Comparison of ENCODE assay signal across 31 cellular contexts in genomic region chr7:1514993-1515392, GRCh38. TPM values are rescaled to one million over a fixed set of nuclear protein-coding genes. Genes with fewer than 3 reads are reported as not detected.
DNase-seq lines count a peak whose midpoint lies in the region; ATAC-seq lines count a peak whose summit lies in the region.
"Had no signal": no experiment of that assay in that cellular context is flagged by ENCODE, and none has a peak within 500 bp of the region (broad histone marks: within the 10 kb centered on the region; RNA-seq: fewer than 3 reads in every experiment).

No MANE protein-coding gene starts in this region.

- DNase-seq in Right ventricle myocardium inferior (ENCODE audit: missing footprints) (peak; percentile 20), Right ventricle myocardium superior (no peak), NCI-H2171 treated with DMSO at 0.1 percent for 48 hours (lab: John Stamatoyannopoulos, UW) (peak; percentile 26), hepatic stellate cell (ENCODE audit: low spot score) (peak; percentile 63), RPMI8226 (no peak), T-cell (no peak)
- DNase-seq: 8988T; activated CD4-positive, alpha-beta memory T cell treated with anti-CD3 and anti-CD28 coated beads, Interleukin-2, amount 10 ng/mL, durations not matched to agents 7 days and 5 days; activated CD4-positive, alpha-beta T cell treated with anti-CD3 and anti-CD28 coated beads for 1 hour; activated CD8-positive, alpha-beta memory T cell treated with anti-CD3 and anti-CD28 coated beads, Interleukin-2, amount 50 U/mL, for 48 hours; activated naive CD4-positive, alpha-beta T cell treated with anti-CD3 and anti-CD28 coated beads for 36 hours; body of pancreas; CD4-positive, alpha-beta T cell; DND-41; dorsolateral prefrontal cortex; foreskin keratinocyte; heart right ventricle; kidney; midbrain; naive B cell; NCI-H1048; NCI-H1694; stimulated activated CD4-positive, alpha-beta T cell treated with anti-CD3 and anti-CD28 coated beads, Interleukin-4, amount 100 ng/mL, for 1 hour; transverse colon had no signal

- peaks cover 22 to 28% (median 28%) of the 10 kb centered on the region in 3 donors for H3K4me1 Mint-ChIP-seq in T-cell
- H3K4me1 Mint-ChIP-seq: central memory CD8-positive, alpha-beta T cell had no signal

- CTCF ChIA-PET in T-cell (lab: Charles Lee): no interaction called here

- H3K36me3 Mint-ChIP-seq in T-cell: no peaks in the 10 kb centered on the region

- ATAC-seq in Right ventricle myocardium inferior: no peak
- ATAC-seq in Right ventricle myocardium superior (ENCODE audit: poor library complexity): no peak
- ATAC-seq in HG02840 (IDR thresholded peaks at IDR 0.05; ENCODE audit: low FRiP score, unreplicated experiment): no peak
- ATAC-seq in HG02763 (IDR thresholded peaks at IDR 0.05; ENCODE audit: unreplicated experiment): no peak
- no peak for ATAC-seq in T-cell (replicated peaks in 1 of 4)
- ATAC-seq: body of pancreas, foreskin keratinocyte, heart right ventricle, sciatic nerve, SK-N-SH treated with all-trans-retinoic acid at 6 μM for 48 hours had no signal

- peaks cover 3 to 6% (median 5%) of the 10 kb centered on the region in 3 donors for H3K9me3 Mint-ChIP-seq in T-cell
- H3K9me3 Mint-ChIP-seq: CD4-positive, alpha-beta T cell had no signal

- H3K27me3 Mint-ChIP-seq in T-cell: no peaks in the 10 kb centered on the region
- H3K27me3 Mint-ChIP-seq: activated CD4-positive, alpha-beta memory T cell treated with anti-CD3 and anti-CD28 coated beads, Interleukin-2, amount 10 ng/mL, durations not matched to agents 7 days and 5 days; CD4-positive, alpha-beta T cell; naive B cell had no signal

- H3K4me3 Mint-ChIP-seq in T-cell: no peak overlapping the region
- H3K4me3 Mint-ChIP-seq: activated CD4-positive, alpha-beta memory T cell treated with anti-CD3 and anti-CD28 coated beads, Interleukin-2, amount 10 ng/mL, durations not matched to agents 7 days and 5 days; activated naive CD4-positive, alpha-beta T cell treated with anti-CD3 and anti-CD28 coated beads for 36 hours; activated T-helper 1 cell treated with anti-CD3 and anti-CD28 coated beads, Interleukin-12 subunit alpha, Interleukin-12 subunit beta, Interleukin-2, Interleukin-4 antibody, amounts not matched to agents 30 ng/mL and 10 ng/mL and 1 ng/mL, durations not matched to agents 14 hours and 24 hours and 36 hours; CD4-positive, alpha-beta T cell; central memory CD8-positive, alpha-beta T cell had no signal

- POLR2A ChIA-PET in T-cell (lab: Charles Lee): no interaction called here

- intact Hi-C loops in Right ventricle myocardium inferior (cut with DNase I) (no loop called here), Right ventricle myocardium superior (cut with DNase I) (loop anchor here (5.0 kb wide), 1 partner anchor 42 kb away; the partner anchor contains the start of gene TMEM184A)

- no peak overlapping the region for H3K27ac Mint-ChIP-seq in T-cell
- H3K27ac Mint-ChIP-seq: activated CD4-positive, alpha-beta memory T cell treated with anti-CD3 and anti-CD28 coated beads, Interleukin-2, amount 10 ng/mL, durations not matched to agents 7 days and 5 days; activated naive CD4-positive, alpha-beta T cell treated with anti-CD3 and anti-CD28 coated beads for 36 hours; activated T-helper 1 cell treated with anti-CD3 and anti-CD28 coated beads, Interleukin-12 subunit alpha, Interleukin-12 subunit beta, Interleukin-2, Interleukin-4 antibody, amounts not matched to agents 30 ng/mL and 10 ng/mL and 1 ng/mL, durations not matched to agents 14 hours and 24 hours and 36 hours; CD4-positive, alpha-beta T cell had no signal

RNA-seq across cellular contexts. Expression of gene INTS1, which starts 10.8 kb away (rescaled TPM):
- total RNA-seq in Right ventricle myocardium inferior: 25.8 TPM
- total RNA-seq in Right ventricle myocardium superior: 29.2 TPM
- total RNA-seq in T-cell: 100 to 1,000 TPM; 102 to 147 (median 131) TPM

RNA-seq across cellular contexts. Expression of gene MAFK, which starts 15.5 kb away (rescaled TPM):
- total RNA-seq in Right ventricle myocardium inferior (50.8 TPM), Right ventricle myocardium superior (59.4 TPM), T-cell (10 to 100 TPM; 52.0 to 80.1 (median 73.8) TPM)

RNA-seq across cellular contexts. Expression of gene TMEM184A, which starts 41.0 kb away (rescaled TPM):
- total RNA-seq in Right ventricle myocardium inferior (0.32 TPM), Right ventricle myocardium superior (0.30 TPM), T-cell (under 1 TPM in 3 of 5 donors, not detected in 2; 0.18 to 0.38 (median 0.33) TPM)
- total RNA-seq: activated CD4-positive, alpha-beta memory T cell treated with anti-CD3 and anti-CD28 coated beads, Interleukin-2, amount 10 ng/mL, durations not matched to agents 7 days and 5 days; T-helper 2 cell treated with Interferon-gamma antibody and Interleukin-4, amounts not matched to agents 100 ng/mL and 5 ng/mL, for 36 hours had no signal

RNA-seq across cellular contexts. Expression of gene PSMG3, which starts 54.8 kb away (rescaled TPM):
- 13.3 TPM for total RNA-seq in Right ventricle myocardium inferior
- total RNA-seq in Right ventricle myocardium superior: 12.1 TPM
- total RNA-seq in T-cell: 10 to 100 TPM; 17.6 to 28.5 (median 20.6) TPM

RNA-seq across cellular contexts. Expression of gene MICALL2, which starts 55.7 kb away (rescaled TPM):
- total RNA-seq in Right ventricle myocardium inferior (9.0 TPM), Right ventricle myocardium superior (6.2 TPM), T-cell (1 to 10 TPM; 2.1 to 5.5 (median 3.2) TPM)

Comparison
In these comparisons a context has a peak if more than half of its experiments do, and no peak if none do; other contexts are left out.
1. DNase-seq: peak in Right ventricle myocardium inferior (single experiment), NCI-H2171 treated with DMSO at 0.1 percent for 48 hours (single experiment) and hepatic stellate cell (single experiment); none in Right ventricle myocardium superior (single experiment), RPMI8226 (single experiment) and T-cell (0 of 34).